Comparison of ENCODE assay signal across 15 cellular contexts in the genomic region with DNA sequence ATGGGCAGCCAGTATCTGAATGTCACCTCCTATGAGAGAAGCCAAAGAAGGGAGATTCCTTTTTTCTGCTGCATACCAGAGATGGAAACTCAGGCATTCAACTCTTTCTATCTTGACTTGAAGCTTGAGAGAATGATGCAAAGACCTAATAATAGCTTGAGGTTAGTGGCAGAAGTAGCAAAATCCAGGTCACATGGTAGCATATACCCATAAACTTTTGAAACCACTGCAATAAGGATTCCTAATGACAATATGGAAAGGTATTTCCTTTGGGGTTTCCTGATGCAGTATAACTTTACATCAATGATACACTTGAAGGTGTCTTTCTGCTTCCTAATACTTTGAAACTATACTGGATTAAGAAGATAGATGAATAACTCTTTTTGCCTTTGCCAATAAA.
DNase-seq lines count a peak whose midpoint lies in the region; ATAC-seq and TF ChIP-seq lines count a peak whose summit lies in the region.
"Had no signal": no experiment of that assay in that cellular context is flagged by ENCODE, and none has a peak within 500 bp of the region (broad histone marks: within the 10 kb centered on the region; RNA-seq: fewer than 3 reads in every experiment).

No MANE protein-coding gene starts in this region.

- peaks cover 22% of the 10 kb centered on the region; the same call in 1 of the 2 replicates for H3F3A ChIP-seq in GM23248 (ENCODE audit: insufficient read depth)

- no peak overlapping the region; the same call in 1 of the 2 replicates for H3K4me3 ChIP-seq in GM23248
- no peak overlapping the region for H3K4me3 ChIP-seq in epithelial cell of esophagus (ENCODE audit: low read length)
- no peak overlapping the region for H3K4me3 ChIP-seq in skeletal muscle cell (ENCODE audit: low read depth, low read length)
- H3K4me3 ChIP-seq: lower lobe of right lung, neural progenitor cell had no signal

- DNase-seq in GM23248 (peak; percentile 80), RKO (ENCODE audit: low spot score) (peak; percentile 5), epithelial cell of esophagus (ENCODE audit: low read depth) (peak; percentile 59), skeletal muscle cell (ENCODE audit: low read depth) (peak; percentile 67), cerebellar nuclear complex (lab: John Stamatoyannopoulos, UW) (no peak)
- DNase-seq in activated CD4-positive, alpha-beta T cell treated with anti-CD3 and anti-CD28 coated beads, Interleukin-2, amount 10 ng/mL, durations not matched to agents 7 days and 5 days = no peak
- no peak for DNase-seq in effector CD8-positive, alpha-beta T cell (lab: John Stamatoyannopoulos, UW)
- DNase-seq: aorta, lower lobe of right lung, NCI-H1092, NCI-H446, T-helper 17 cell had no signal

- no peaks in the 10 kb centered on the region for H3K27me3 Mint-ChIP-seq in activated CD4-positive, alpha-beta T cell treated with anti-CD3 and anti-CD28 coated beads, Interleukin-2, amount 10 ng/mL, durations not matched to agents 7 days and 5 days
- H3K27me3 Mint-ChIP-seq: T-helper 17 cell had no signal

- no peak overlapping the region for H2AFZ ChIP-seq in GM23248
- H2AFZ ChIP-seq: neural progenitor cell had no signal

- no peaks in the 10 kb centered on the region for H3K79me2 ChIP-seq in GM23248 (ENCODE audit: insufficient read depth)

- no peaks in the 10 kb centered on the region for H3K9me3 ChIP-seq in GM23248 (ENCODE audit: low read depth)
- H3K9me3 ChIP-seq: lower lobe of right lung had no signal

- peak overlapping the region; percentile 45 for H3K4me2 ChIP-seq in GM23248 (ENCODE audit: unreplicated experiment)
- H3K4me2 ChIP-seq: neural progenitor cell had no signal

- no peaks in the 10 kb centered on the region for H3K9me2 ChIP-seq in GM23248 (ENCODE audit: insufficient read depth)

- H3K9me3 Mint-ChIP-seq in activated CD4-positive, alpha-beta T cell treated with anti-CD3 and anti-CD28 coated beads, Interleukin-2, amount 10 ng/mL, durations not matched to agents 7 days and 5 days = no peaks in the 10 kb centered on the region
- H3K9me3 Mint-ChIP-seq: neural progenitor cell had no signal

- H3K27ac ChIP-seq in GM23248 = peak overlapping the region; percentile 65
- H3K27ac ChIP-seq: lower lobe of right lung, neural progenitor cell had no signal

- TF ChIP-seq CTCF in epithelial cell of esophagus (IDR thresholded peaks at IDR 0.05; ENCODE audit: insufficient read depth, low read depth, low read length, missing control alignments) = no peak

- peaks cover 35% of the 10 kb centered on the region for H3K4me1 ChIP-seq in GM23248 (ENCODE audit: insufficient read depth)
- H3K4me1 ChIP-seq: lower lobe of right lung, neural progenitor cell had no signal

- CTCF ChIA-PET in activated CD4-positive, alpha-beta T cell treated with anti-CD3 and anti-CD28 coated beads, Interleukin-2, amount 10 ng/mL, durations not matched to agents 7 days and 5 days (lab: Charles Lee) = no interaction called here

- H3K27me3 ChIP-seq in GM23248 (replicated peaks; ENCODE audit: insufficient read depth) = no peaks in the 10 kb centered on the region
- H3K27me3 ChIP-seq: neural progenitor cell had no signal

- H3K27ac Mint-ChIP-seq in activated CD4-positive, alpha-beta T cell treated with anti-CD3 and anti-CD28 coated beads, Interleukin-2, amount 10 ng/mL, durations not matched to agents 7 days and 5 days = no peak overlapping the region
- H3K27ac Mint-ChIP-seq: neural progenitor cell, T-helper 17 cell had no signal

- in situ Hi-C loops in GM23248 (cut with MboI) = no loop called here

- H3K36me3 Mint-ChIP-seq in activated CD4-positive, alpha-beta T cell treated with anti-CD3 and anti-CD28 coated beads, Interleukin-2, amount 10 ng/mL, durations not matched to agents 7 days and 5 days (ENCODE audit: low read depth) = peaks cover 37% of the 10 kb centered on the region

- H3K4me3 Mint-ChIP-seq in activated CD4-positive, alpha-beta T cell treated with anti-CD3 and anti-CD28 coated beads, Interleukin-2, amount 10 ng/mL, durations not matched to agents 7 days and 5 days = no peak overlapping the region
- H3K4me3 Mint-ChIP-seq: neural progenitor cell, T-helper 17 cell had no signal

- POLR2A ChIA-PET in activated CD4-positive, alpha-beta T cell treated with anti-CD3 and anti-CD28 coated beads, Interleukin-2, amount 10 ng/mL, durations not matched to agents 7 days and 5 days (lab: Charles Lee) = no interaction called here

- H3K36me3 ChIP-seq in GM23248 (ENCODE audit: low read depth) = peaks cover 12% of the 10 kb centered on the region
- H3K36me3 ChIP-seq: neural progenitor cell had no signal

- ATAC-seq in GM19463 (IDR thresholded peaks at IDR 0.05; ENCODE audit: unreplicated experiment) = no peak
- ATAC-seq: HCT116, lower lobe of right lung, T-helper 17 cell had no signal

- no peaks in the 10 kb centered on the region for H3K4me1 Mint-ChIP-seq in activated CD4-positive, alpha-beta T cell treated with anti-CD3 and anti-CD28 coated beads, Interleukin-2, amount 10 ng/mL, durations not matched to agents 7 days and 5 days
- H3K4me1 Mint-ChIP-seq: neural progenitor cell, T-helper 17 cell had no signal

- no peaks in the 10 kb centered on the region for H4K20me1 ChIP-seq in GM23248 (ENCODE audit: insufficient read depth)

- H3K9ac ChIP-seq in GM23248 = no peak overlapping the region
- H3K9ac ChIP-seq: neural progenitor cell had no signal

Comparison
In these comparisons a context has a peak if more than half of its experiments do, and no peak if none do; other contexts are left out.
1. DNase-seq: peak in GM23248 (single experiment), RKO (single experiment), epithelial cell of esophagus (single experiment) and skeletal muscle cell (single experiment); none in activated CD4-positive, alpha-beta T cell treated with anti-CD3 and anti-CD28 coated beads, Interleukin-2, amount 10 ng/mL, durations not matched to agents 7 days and 5 days (single experiment), cerebellar nuclear complex (0 of 2) and effector CD8-positive, alpha-beta T cell (single experiment).